22 cellular contexts compared by ENCODE assay signal in genomic region chr2:151091583-151091982, GRCh38.
"Had no signal": no experiment of that assay in that cellular context is flagged by ENCODE, and none has a peak within 500 bp of the region (broad histone marks: within the 10 kb centered on the region; RNA-seq: fewer than 3 reads in every experiment).

No MANE protein-coding gene starts in this region.

- ATAC-seq: effector memory CD8-positive, alpha-beta T cell; gastroesophageal sphincter; heart left ventricle; left cardiac atrium; left lung; natural killer cell; pancreas; right lobe of liver; stimulated activated naive B cell treated with anti-CD40 and anti-IgM and Interleukin-4, amounts not matched to agents 10 μg/mL and 1 μg/mL and 100 μg/mL, for 72 hours had no signal

- H3K9me3 ChIP-seq: esophagus squamous epithelium, gastroesophageal sphincter, heart left ventricle, left lung, pancreas, right lobe of liver, suprapubic skin, transverse colon, vagina had no signal

- H3K27me3 ChIP-seq: esophagus squamous epithelium, gastroesophageal sphincter, heart left ventricle, left lung, pancreas, right lobe of liver, suprapubic skin, transverse colon, vagina had no signal

- H3K27ac ChIP-seq: coronary artery, esophagus squamous epithelium, gastroesophageal sphincter, heart left ventricle, hepatocyte, left lung, pancreas, right lobe of liver, suprapubic skin, transverse colon, vagina had no signal

- H3K36me3 ChIP-seq: esophagus squamous epithelium, gastroesophageal sphincter, heart left ventricle, left lung, pancreas, right lobe of liver, suprapubic skin, transverse colon, vagina had no signal

- H3K4me2 ChIP-seq: hepatocyte had no signal

- H3K4me3 ChIP-seq: coronary artery, esophagus squamous epithelium, gastroesophageal sphincter, heart left ventricle, hepatocyte, left lung, pancreas, right lobe of liver, suprapubic skin, transverse colon, vagina had no signal

- DNase-seq: dermis blood vessel endothelial cell; effector memory CD8-positive, alpha-beta T cell; erythroblast; esophagus squamous epithelium; heart left ventricle; left cardiac atrium; mesenchymal stem cell; midbrain; natural killer cell; pancreas; right lobe of liver; small intestine; stimulated activated CD4-positive, alpha-beta T cell treated with anti-CD3 and anti-CD28 coated beads, Interleukin-15, amount 100 ng/mL, for 24 hours; stimulated activated CD4-positive, alpha-beta T cell treated with anti-CD3 and anti-CD28 coated beads, Interleukin-2, amount 100 ng/mL, for 48 hours; stimulated activated naive B cell treated with anti-CD40 and anti-IgM and Interleukin-4, amounts not matched to agents 10 μg/mL and 1 μg/mL and 100 μg/mL, for 72 hours; transverse colon had no signal

- H3K4me1 ChIP-seq: esophagus squamous epithelium, gastroesophageal sphincter, left lung, pancreas, right lobe of liver, transverse colon, vagina had no signal

- H3K79me2 ChIP-seq: hepatocyte had no signal
